ENCODE assay signal across 13 cellular contexts in the genomic region with DNA sequence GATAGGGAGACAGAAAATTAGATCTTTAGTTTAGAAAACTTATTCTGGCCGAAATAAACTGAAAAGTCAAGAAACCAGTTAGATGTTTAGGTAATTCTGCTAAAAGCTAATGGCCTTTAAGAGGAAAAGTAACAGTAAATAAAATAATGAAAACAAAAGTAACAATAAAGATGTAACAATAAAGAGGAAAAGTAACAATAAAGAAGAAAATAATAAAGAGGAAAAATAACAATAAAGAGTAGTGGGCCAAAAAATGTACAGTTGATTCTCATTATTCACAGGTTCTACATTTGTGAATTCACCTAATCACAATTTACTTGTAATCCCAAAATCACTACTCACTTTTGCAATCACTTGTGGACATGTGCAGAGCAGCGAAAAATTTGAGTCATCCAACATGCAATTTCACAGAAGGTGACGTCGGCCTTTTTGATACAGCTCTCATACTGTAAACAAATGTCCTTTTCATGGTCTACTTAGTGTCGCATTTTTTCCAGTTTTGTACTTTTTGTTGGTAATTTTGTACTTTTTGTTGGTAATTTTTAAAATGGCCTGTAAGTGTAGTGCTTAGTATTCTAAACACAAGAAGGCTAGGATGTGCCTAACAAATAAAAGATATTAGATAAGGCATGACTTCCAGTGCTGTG. TPM values are rescaled to one million over a fixed set of nuclear protein-coding genes. Genes with fewer than 3 reads are reported as not detected.
DNase-seq lines count a peak whose midpoint lies in the region; ATAC-seq and TF ChIP-seq lines count a peak whose summit lies in the region.
"Had no signal": no experiment of that assay in that cellular context is flagged by ENCODE, and none has a peak within 500 bp of the region (broad histone marks: within the 10 kb centered on the region; RNA-seq: fewer than 3 reads in every experiment).

No MANE protein-coding gene starts in this region.

- H3K9me3 Mint-ChIP-seq in CD4-positive, alpha-beta T cell = no peaks in the 10 kb centered on the region
- H3K9me3 Mint-ChIP-seq in GM23338 = no peaks in the 10 kb centered on the region
- H3K9me3 Mint-ChIP-seq in activated T-helper 2 cell treated with anti-CD3 and anti-CD28 coated beads, Interferon-gamma antibody, Interleukin-2, Interleukin-4, amounts not matched to agents 10 μg/mL and 5 μg/mL and 100 μg/mL, durations not matched to agents 14 hours and 24 hours and 36 hours = no peaks in the 10 kb centered on the region

- H3K27me3 ChIP-seq in CD4-positive, alpha-beta T cell (ENCODE audit: control insufficient read depth, insufficient read depth, low read length) = no peaks in the 10 kb centered on the region
- H3K27me3 ChIP-seq in GM23338 (ENCODE audit: insufficient read depth) = no peaks in the 10 kb centered on the region
- no peaks in the 10 kb centered on the region for H3K27me3 ChIP-seq in fibroblast of lung (ENCODE audit: control insufficient read depth, insufficient read depth, low read length)

- H3K36me3 Mint-ChIP-seq in CD4-positive, alpha-beta T cell (ENCODE audit: low read depth) = peaks cover 57% of the 10 kb centered on the region
- peaks cover 21% of the 10 kb centered on the region; the same call in 2 of the 3 replicates for H3K36me3 Mint-ChIP-seq in GM23338 (ENCODE audit: low read depth)
- peaks cover 65% of the 10 kb centered on the region for H3K36me3 Mint-ChIP-seq in activated T-helper 2 cell treated with anti-CD3 and anti-CD28 coated beads, Interferon-gamma antibody, Interleukin-2, Interleukin-4, amounts not matched to agents 10 μg/mL and 5 μg/mL and 100 μg/mL, durations not matched to agents 14 hours and 24 hours and 36 hours (ENCODE audit: low read depth)

- H3K4me2 ChIP-seq in GM23338 (no peak overlapping the region), fibroblast of lung (ENCODE audit: extremely low read depth, insufficient read depth, low read length) (no peak overlapping the region)

- no peaks in the 10 kb centered on the region for H3K27me3 Mint-ChIP-seq in CD4-positive, alpha-beta T cell
- H3K27me3 Mint-ChIP-seq in GM23338 (ENCODE audit: insufficient read depth, low read depth, poor library complexity) = no peaks in the 10 kb centered on the region
- no peaks in the 10 kb centered on the region for H3K27me3 Mint-ChIP-seq in activated T-helper 2 cell treated with anti-CD3 and anti-CD28 coated beads, Interferon-gamma antibody, Interleukin-2, Interleukin-4, amounts not matched to agents 10 μg/mL and 5 μg/mL and 100 μg/mL, durations not matched to agents 14 hours and 24 hours and 36 hours (ENCODE audit: low read depth)

- H3K27ac Mint-ChIP-seq in CD4-positive, alpha-beta T cell = peak overlapping the region; percentile 71
- H3K27ac Mint-ChIP-seq in GM23338 = peak overlapping the region; percentile 1; the same call in 1 of the 2 replicates
- peak overlapping the region; percentile 78 for H3K27ac Mint-ChIP-seq in activated T-helper 2 cell treated with anti-CD3 and anti-CD28 coated beads, Interferon-gamma antibody, Interleukin-2, Interleukin-4, amounts not matched to agents 10 μg/mL and 5 μg/mL and 100 μg/mL, durations not matched to agents 14 hours and 24 hours and 36 hours

- no peak overlapping the region for H3K4me3 ChIP-seq in GM23338
- H3K4me3 ChIP-seq in fibroblast of lung (replicated peaks in 1 of 4; ENCODE audit: control extremely low read depth in 1 of 4, insufficient read depth in 1 of 4, low read depth in 3 of 4, low read length in 4 of 4) = no peak overlapping the region

- H3K4me1 Mint-ChIP-seq in CD4-positive, alpha-beta T cell (ENCODE audit: low read depth) = peaks cover 67% of the 10 kb centered on the region
- peaks cover 12% of the 10 kb centered on the region for H3K4me1 Mint-ChIP-seq in GM23338
- H3K4me1 Mint-ChIP-seq in activated T-helper 2 cell treated with anti-CD3 and anti-CD28 coated beads, Interferon-gamma antibody, Interleukin-2, Interleukin-4, amounts not matched to agents 10 μg/mL and 5 μg/mL and 100 μg/mL, durations not matched to agents 14 hours and 24 hours and 36 hours (ENCODE audit: low read depth) = peaks cover 45% of the 10 kb centered on the region

- no peak for TF ChIP-seq CTCF in CD4-positive, alpha-beta T cell (IDR thresholded peaks at IDR 0.05)
- no peak for TF ChIP-seq CTCF in GM23338 (conservative IDR thresholded peaks at IDR 0.05; ENCODE audit: low read depth in 2 of 2)
- no peak for TF ChIP-seq CTCF in fibroblast of lung (conservative IDR thresholded peaks at IDR 0.05 in 1 of 2, IDR thresholded peaks at IDR 0.05 in 1 of 2; ENCODE audit: low read depth in 1 of 2, low read length in 2 of 2)

- H4K20me1 ChIP-seq in GM23338 (replicated peaks; ENCODE audit: insufficient read depth) (no peaks in the 10 kb centered on the region), fibroblast of lung (ENCODE audit: control insufficient read depth, extremely low read depth, insufficient read depth, low read length) (no peaks in the 10 kb centered on the region)

- H3F3A ChIP-seq in GM23338 (replicated peaks; ENCODE audit: low read depth) = no peaks in the 10 kb centered on the region

- H3K9me2 ChIP-seq in GM23338 (ENCODE audit: insufficient read depth) = no peaks in the 10 kb centered on the region

- H3K79me2 ChIP-seq in GM23338 (replicated peaks; ENCODE audit: insufficient read depth) (peaks cover 11% of the 10 kb centered on the region), fibroblast of lung (ENCODE audit: control insufficient read depth, insufficient read depth, low read length) (peaks cover 2% of the 10 kb centered on the region)

- CTCF ChIA-PET in CD4-positive, alpha-beta T cell (lab: Charles Lee) = interaction anchor here (1.2 kb wide), 1 partner anchor 9 kb away, joined by 3 read pairs; no protein-coding TSS in a partner anchor

- H2AFZ ChIP-seq in GM23338 (no peak overlapping the region), fibroblast of lung (ENCODE audit: low read length) (no peak overlapping the region)

- no peaks in the 10 kb centered on the region for H3K9me3 ChIP-seq in CD4-positive, alpha-beta T cell (ENCODE audit: control insufficient read depth, low read length)
- no peaks in the 10 kb centered on the region for H3K9me3 ChIP-seq in fibroblast of lung (ENCODE audit: control insufficient read depth, insufficient read depth, low read depth, low read length)

- no peak overlapping the region for H3K9ac ChIP-seq in fibroblast of lung (ENCODE audit: insufficient read depth, low read length)

- H3K36me3 ChIP-seq in GM23338 (ENCODE audit: insufficient read depth) (peaks cover 6% of the 10 kb centered on the region; the same call in 1 of the 2 replicates), fibroblast of lung (ENCODE audit: control insufficient read depth, insufficient read depth, low read length) (peaks cover 1% of the 10 kb centered on the region)

- intact Hi-C loops in CD4-positive, alpha-beta T cell (cut with DNase I, micrococcal nuclease) = no loop called here
- intact Hi-C loops in activated T-helper 2 cell treated with anti-CD3 and anti-CD28 coated beads, Interferon-gamma antibody, Interleukin-2, Interleukin-4, amounts not matched to agents 10 μg/mL and 5 μg/mL and 100 μg/mL, durations not matched to agents 14 hours and 24 hours and 36 hours (cut with micrococcal nuclease) = loop anchor here (1.0 to 5.0 kb wide), 6 partner anchors 16 to 152 kb away; a partner anchor contains a TSS

- peak overlapping the region; percentile 42 for H3K27ac ChIP-seq in CD4-positive, alpha-beta T cell (ENCODE audit: low read depth, low read length)
- H3K27ac ChIP-seq in GM23338 (ENCODE audit: low read depth) = no peak overlapping the region
- no peak overlapping the region for H3K27ac ChIP-seq in fibroblast of lung (ENCODE audit: insufficient read depth, low read length)

- POLR2A ChIA-PET in CD4-positive, alpha-beta T cell (lab: Charles Lee) = interaction anchor here (0.5 to 2.8 kb wide), 2 partner anchors 9 to 194 kb away, joined by 3 to 12 read pairs; no protein-coding TSS in a partner anchor

- DNase-seq in CD4-positive, alpha-beta T cell = no peak
- DNase-seq in GM23338 (ENCODE audit: low spot score) (no peak), fibroblast of lung (ENCODE audit: low read depth in 2 of 2) (peak; percentile 49 to 75), DMS79 treated with DMSO at 0.1 percent for 48 hours (lab: John Stamatoyannopoulos, UW) (no peak), NCI-H128 (lab: John Stamatoyannopoulos, UW; ENCODE audit: unreplicated experiment) (no peak), NCI-H2081 treated with DMSO at 0.1 percent for 48 hours (lab: John Stamatoyannopoulos, UW) (no peak), midbrain (lab: John Stamatoyannopoulos, UW) (no peak)
- no peak for DNase-seq in activated T-helper 2 cell treated with anti-CD3 and anti-CD28 coated beads, Interferon-gamma antibody, Interleukin-2, Interleukin-4, amounts not matched to agents 10 μg/mL and 5 μg/mL and 100 μg/mL, durations not matched to agents 14 hours and 24 hours and 36 hours (ENCODE audit: low spot score)
- DNase-seq: activated CD8-positive, alpha-beta memory T cell treated with anti-CD3 and anti-CD28 coated beads for 24 hours; C1 segment of cervical spinal cord; NCI-H226; PC-3; SW 1271 had no signal

- no peak for ATAC-seq in CD4-positive, alpha-beta T cell (ENCODE audit: poor library complexity)
- no peak for ATAC-seq in GM23338
- ATAC-seq: PC-3 had no signal

- H3K4me1 ChIP-seq in GM23338 (ENCODE audit: insufficient read depth) (0 out of 2 replicates have a peak, but pooled peaks cover under 1% of the 10 kb centered on the region), fibroblast of lung (ENCODE audit: control insufficient read depth, extremely low read depth, insufficient read depth, low read length) (no peaks in the 10 kb centered on the region)

- H3K4me3 Mint-ChIP-seq in CD4-positive, alpha-beta T cell = peak overlapping the region; percentile 66
- H3K4me3 Mint-ChIP-seq in GM23338 = no peak overlapping the region
- H3K4me3 Mint-ChIP-seq in activated T-helper 2 cell treated with anti-CD3 and anti-CD28 coated beads, Interferon-gamma antibody, Interleukin-2, Interleukin-4, amounts not matched to agents 10 μg/mL and 5 μg/mL and 100 μg/mL, durations not matched to agents 14 hours and 24 hours and 36 hours (ENCODE audit: low read depth) = peak overlapping the region; percentile 45

RNA-seq across cellular contexts. Expression of a gene that starts 24.0 kb away (rescaled TPM):
- 100 to 1,000 TPM; 106 to 117 TPM for total RNA-seq in CD4-positive, alpha-beta T cell
- 87.5 and 94.1 TPM in 2 replicates for total RNA-seq in GM23338 (2014; rRNA removed; shearing (Covaris generic))
- polyA plus RNA-seq in GM23338 (2016; fragmentation: Nextera tagmentation; extraction: Ambion mirVana) (53.5 and 59.9 TPM in 2 replicates), fibroblast of lung (100 and 106 TPM in 2 replicates)
- total RNA-seq in activated T-helper 2 cell treated with anti-CD3 and anti-CD28 coated beads, Interferon-gamma antibody, Interleukin-2, Interleukin-4, amounts not matched to agents 10 μg/mL and 5 μg/mL and 100 μg/mL, durations not matched to agents 14 hours and 24 hours and 36 hours = 99.2 and 102 TPM in 2 replicates
- 88.6 and 118 TPM in 2 replicates for total RNA-seq in fibroblast of lung
- polyA plus RNA-seq in fibroblast of lung (2012) = 64.9 and 71.8 TPM in 2 replicates
- 7.9 and 26.9 TPM in 2 replicates for polyA minus RNA-seq in fibroblast of lung (ENCODE audit: low replicate concordance)

Comparison
In these comparisons a context has a peak if more than half of its experiments do, and no peak if none do; other contexts are left out.
1. DNase-seq: peak in fibroblast of lung (2 of 2); none in CD4-positive, alpha-beta T cell (0 of 10), GM23338 (single experiment), activated T-helper 2 cell treated with anti-CD3 and anti-CD28 coated beads, Interferon-gamma antibody, Interleukin-2, Interleukin-4, amounts not matched to agents 10 μg/mL and 5 μg/mL and 100 μg/mL, durations not matched to agents 14 hours and 24 hours and 36 hours (single experiment), DMS79 treated with DMSO at 0.1 percent for 48 hours (single experiment), NCI-H128 (single experiment), NCI-H2081 treated with DMSO at 0.1 percent for 48 hours (single experiment) and midbrain (single experiment).
2. H3K27ac Mint-ChIP-seq: peak in every context shown above with its lines; median percentile 78 in activated T-helper 2 cell treated with anti-CD3 and anti-CD28 coated beads, Interferon-gamma antibody, Interleukin-2, Interleukin-4, amounts not matched to agents 10 μg/mL and 5 μg/mL and 100 μg/mL, durations not matched to agents 14 hours and 24 hours and 36 hours; 71 in CD4-positive, alpha-beta T cell; 1 in GM23338.